ENCODE assay signal across 8 cellular contexts in the genomic region with DNA sequence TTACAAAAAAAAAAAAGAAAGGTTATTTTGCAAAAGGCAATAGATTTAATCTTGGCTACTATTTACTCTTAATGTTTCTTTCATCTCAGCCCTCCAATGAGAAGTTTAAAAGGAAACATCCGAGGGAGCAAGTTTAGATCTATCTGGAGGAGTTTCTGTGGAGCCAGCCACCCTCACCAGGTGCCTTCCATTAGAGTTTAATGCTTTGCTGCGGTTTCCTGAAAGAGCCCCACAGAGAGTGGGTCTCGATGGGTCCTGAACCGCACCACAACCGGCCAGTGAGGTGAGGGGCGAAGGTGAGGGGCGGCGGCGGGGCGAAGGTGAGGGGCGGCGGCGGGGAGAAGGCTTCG. TPM values are rescaled to one million over a fixed set of nuclear protein-coding genes. Genes with fewer than 3 reads are reported as not detected.
DNase-seq lines count a peak whose midpoint lies in the region; ATAC-seq and TF ChIP-seq lines count a peak whose summit lies in the region.

No MANE protein-coding gene starts in this region.

- H3K27me3 ChIP-seq in body of pancreas = no peaks in the 10 kb centered on the region

- H3K36me3 Mint-ChIP-seq in activated T-cell treated with anti-CD3 and anti-CD28 coated beads, Interleukin-2, amount 50 U/mL, for 4 hours (ENCODE audit: insufficient read depth) = no peaks in the 10 kb centered on the region

- peak overlapping the region; percentile 91 for H3K4me3 Mint-ChIP-seq in activated T-cell treated with anti-CD3 and anti-CD28 coated beads, Interleukin-2, amount 50 U/mL, for 4 hours

- H3K9me3 ChIP-seq in body of pancreas = no peaks in the 10 kb centered on the region

- no peaks in the 10 kb centered on the region for H3K36me3 ChIP-seq in body of pancreas (replicated peaks in 1 of 2; ENCODE audit: insufficient read depth in 1 of 2, low read depth in 2 of 2)

- ATAC-seq in activated T-cell treated with anti-CD3 and anti-CD28 coated beads, Interleukin-2, amount 50 U/mL, for 4 hours = peak; percentile 8 to 19
- peak; percentile 8 for ATAC-seq in body of pancreas

- WGBS in body of pancreas, 2 donors = 2 to 4% methylated on average over 7 to 10 of the region's 14 CpGs

- TF ChIP-seq CTCF in body of pancreas (IDR thresholded peaks at IDR 0.05) = no peak

- TF ChIP-seq POLR2A in body of pancreas (IDR thresholded peaks at IDR 0.05) = no peak

- intact Hi-C loops in body of pancreas (cut with DNase I) = no loop called here

- no peaks in the 10 kb centered on the region for H3K9me3 Mint-ChIP-seq in activated T-cell treated with anti-CD3 and anti-CD28 coated beads, Interleukin-2, amount 50 U/mL, for 4 hours

- H3K27ac ChIP-seq in body of pancreas = peak overlapping the region; percentile 93 to 98 (median 96)
- H3K27ac ChIP-seq in temporal lobe (ENCODE audit: low read depth, low read length) = peak overlapping the region; percentile 53

- H3K4me3 ChIP-seq in body of pancreas = peak overlapping the region; percentile 36 to 48

- no peaks in the 10 kb centered on the region for H3K27me3 Mint-ChIP-seq in activated T-cell treated with anti-CD3 and anti-CD28 coated beads, Interleukin-2, amount 50 U/mL, for 4 hours (ENCODE audit: low read depth)

- no peak for DNase-seq in activated T-cell treated with anti-CD3 and anti-CD28 coated beads, Interleukin-2, amount 50 U/mL, for 4 hours
- no peak for DNase-seq in activated T-cell treated with anti-CD3 and anti-CD28 coated beads, Interleukin-2, amount 50 U/mL, for 1 hour
- DNase-seq in HuH-7.5 (ENCODE audit: low spot score) = peak; percentile 22
- DNase-seq in body of pancreas = peak in 1 of 4 donors; percentile 27
- DNase-seq in kidney tubule cell (ENCODE audit: low spot score) = peak; percentile 17
- no peak for DNase-seq in KG1 (lab: John Stamatoyannopoulos, UW)
- no peak for DNase-seq in T1000 (lab: John Stamatoyannopoulos, UW)

- peaks cover 14% of the 10 kb centered on the region for H3K4me1 Mint-ChIP-seq in activated T-cell treated with anti-CD3 and anti-CD28 coated beads, Interleukin-2, amount 50 U/mL, for 4 hours (ENCODE audit: low read depth)

- peaks cover 35% of the 10 kb centered on the region for H3K4me1 ChIP-seq in body of pancreas

RNA-seq across cellular contexts. Expression of gene PRKN, which starts 0.6 kb away (rescaled TPM):
- total RNA-seq in activated T-cell treated with anti-CD3 and anti-CD28 coated beads, Interleukin-2, amount 50 U/mL, for 4 hours = under 1 TPM in 2 of 3 donors, not detected in 1; 0.05 to 0.13 TPM
- total RNA-seq in body of pancreas (1 to 10 TPM; 6.7 to 8.2 TPM), temporal lobe (6.1 TPM)

RNA-seq across cellular contexts. Expression of gene PACRG, which starts 0.8 kb away (rescaled TPM):
- not detected for total RNA-seq in activated T-cell treated with anti-CD3 and anti-CD28 coated beads, Interleukin-2, amount 50 U/mL, for 4 hours
- total RNA-seq in body of pancreas (10 to 100 TPM in 1 of 2 donors, 1 to 10 TPM in 1; 7.8 to 10.9 TPM), temporal lobe (5.4 TPM)

Comparison
In these comparisons a context has a peak if more than half of its experiments do, and no peak if none do; other contexts are left out.
1. DNase-seq: peak in HuH-7.5 (single experiment) and kidney tubule cell (single experiment); none in activated T-cell treated with anti-CD3 and anti-CD28 coated beads, Interleukin-2, amount 50 U/mL, for 4 hours (single experiment), activated T-cell treated with anti-CD3 and anti-CD28 coated beads, Interleukin-2, amount 50 U/mL, for 1 hour (single experiment), KG1 (single experiment) and T1000 (single experiment).